Comparison of ENCODE assay signal across 8 cellular contexts in the genomic region with DNA sequence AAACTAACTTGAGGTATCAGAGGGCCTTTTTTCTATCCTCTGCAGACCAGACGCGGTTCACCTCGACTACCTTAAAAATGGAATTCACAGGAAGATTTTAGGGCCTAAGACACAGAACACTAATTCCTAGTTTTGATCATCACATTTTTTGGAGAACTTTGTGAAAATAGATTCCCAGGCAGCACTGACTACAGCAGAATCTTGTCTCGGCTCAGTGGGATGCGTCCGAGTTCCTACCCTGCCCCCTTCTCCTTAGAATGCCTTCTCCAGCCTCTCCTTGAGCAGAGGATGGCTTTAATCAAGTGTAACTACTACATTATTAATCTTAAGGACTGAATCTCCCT. TPM values are rescaled to one million over a fixed set of nuclear protein-coding genes. Genes with fewer than 3 reads are reported as not detected.
DNase-seq lines count a peak whose midpoint lies in the region; ATAC-seq and TF ChIP-seq lines count a peak whose summit lies in the region.

No MANE protein-coding gene starts in this region.

- no peak for DNase-seq in GM23338 (ENCODE audit: low spot score)
- DNase-seq in foreskin fibroblast = no peak
- no peak for DNase-seq in pons (ENCODE audit: low spot score)
- no peak for DNase-seq in stimulated activated CD4-positive, alpha-beta T cell treated with anti-CD3 and anti-CD28 coated beads, Interleukin-1b, Interleukin-23, amount 100 ng/mL, for 48 hours

- peak overlapping the region; percentile 62 for H3K4me2 ChIP-seq in GM23338

- H3K9ac ChIP-seq in skeletal muscle tissue (ENCODE audit: low read depth in 1 of 3, low read length in 3 of 3) = peak overlapping the region in 2 of 3 donors; percentile 35 to 91

- peaks cover 9% of the 10 kb centered on the region for H3K4me1 Mint-ChIP-seq in GM23338

- ATAC-seq in GM23338 (no peak), HG03159 (IDR thresholded peaks at IDR 0.05; ENCODE audit: unreplicated experiment) (no peak), GM21619 (IDR thresholded peaks at IDR 0.05; ENCODE audit: unreplicated experiment) (no peak)

- H2AFZ ChIP-seq in GM23338 = no peak overlapping the region

- H3K27me3 ChIP-seq in GM23338 (ENCODE audit: insufficient read depth) (no peaks in the 10 kb centered on the region), skeletal muscle tissue (ENCODE audit: control insufficient read depth in 3 of 3, insufficient read depth in 3 of 3, low read length in 3 of 3) (peaks cover 0 to 4% (median 0%) of the 10 kb centered on the region in 3 donors)

- no peaks in the 10 kb centered on the region for H3K36me3 ChIP-seq in GM23338 (ENCODE audit: insufficient read depth)
- H3K36me3 ChIP-seq in skeletal muscle tissue (ENCODE audit: control insufficient read depth in 3 of 3, insufficient read depth in 3 of 3, low read length in 3 of 3) = no peaks in the 10 kb centered on the region

- no peaks in the 10 kb centered on the region for H3K9me3 ChIP-seq in skeletal muscle tissue (ENCODE audit: control insufficient read depth in 3 of 3, low read length in 3 of 3)

- TF ChIP-seq CTCF in GM23338 (conservative IDR thresholded peaks at IDR 0.05; ENCODE audit: low read depth in 2 of 2) = no peak
- TF ChIP-seq CTCF in WI38 (IDR thresholded peaks at IDR 0.05; ENCODE audit: low read depth, low read length) = no peak
- TF ChIP-seq CTCF in foreskin fibroblast (IDR thresholded peaks at IDR 0.05; ENCODE audit: low read depth, low read length) = no peak

- peak overlapping the region; percentile 88 for H3K27ac Mint-ChIP-seq in GM23338

- H3K4me3 ChIP-seq in GM23338 = peak overlapping the region; percentile 76
- peak overlapping the region; percentile 63 for H3K4me3 ChIP-seq in WI38 (ENCODE audit: low read depth, low read length)
- peak overlapping the region; percentile 73 to 82 for H3K4me3 ChIP-seq in foreskin fibroblast (ENCODE audit: low read depth in 1 of 2, low read length in 2 of 2)
- peak overlapping the region; percentile 77 to 95 (median 95) for H3K4me3 ChIP-seq in skeletal muscle tissue (ENCODE audit: low read length in 3 of 3)

- H3K9me2 ChIP-seq in GM23338 (ENCODE audit: insufficient read depth) = no peaks in the 10 kb centered on the region

- peaks cover 13% of the 10 kb centered on the region for H3K27me3 Mint-ChIP-seq in GM23338 (ENCODE audit: insufficient read depth, low read depth, poor library complexity)

- H3K9me3 Mint-ChIP-seq in GM23338 = peaks cover 19% of the 10 kb centered on the region; the same call in 2 of the 3 replicates

- no peaks in the 10 kb centered on the region for H4K20me1 ChIP-seq in GM23338 (replicated peaks; ENCODE audit: insufficient read depth)

- H3K27ac ChIP-seq in GM23338 (ENCODE audit: low read depth) (peak overlapping the region; percentile 43; the same call in 1 of the 2 replicates), skeletal muscle tissue (ENCODE audit: low read depth, low read length) (peak overlapping the region; percentile 89)

- H3K36me3 Mint-ChIP-seq in GM23338 (ENCODE audit: low read depth) = peaks cover 12% of the 10 kb centered on the region

- H3F3A ChIP-seq in GM23338 (replicated peaks; ENCODE audit: low read depth) = peaks cover 5% of the 10 kb centered on the region; the same call in 1 of the 2 replicates

- H3K4me1 ChIP-seq in GM23338 (ENCODE audit: insufficient read depth) = peaks cover 3% of the 10 kb centered on the region; the same call in 1 of the 2 replicates
- H3K4me1 ChIP-seq in skeletal muscle tissue (ENCODE audit: control insufficient read depth in 3 of 3, insufficient read depth in 3 of 3, low read length in 3 of 3) = peaks cover 0 to 4% (median 0%) of the 10 kb centered on the region in 3 donors

- H3K79me2 ChIP-seq in GM23338 (replicated peaks; ENCODE audit: insufficient read depth) = no peaks in the 10 kb centered on the region

- H3K4me3 Mint-ChIP-seq in GM23338 = peak overlapping the region; percentile 90

TF ChIP-seq in GM23338, 12 proteins besides CTCF, POLR2A, EP300 and RAD21 (continues in another document):
- no peak for TF ChIP-seq EZH2phosphoT487 (IDR thresholded peaks at IDR 0.05; ENCODE audit: unreplicated experiment)
- TF ChIP-seq NANOG (IDR thresholded peaks at IDR 0.05; ENCODE audit: borderline replicate concordance) = no peak
- no peak for TF ChIP-seq ZNF114 (CRISPR knock-in tag; IDR thresholded peaks at IDR 0.05)
- TF ChIP-seq, protein P1, sequence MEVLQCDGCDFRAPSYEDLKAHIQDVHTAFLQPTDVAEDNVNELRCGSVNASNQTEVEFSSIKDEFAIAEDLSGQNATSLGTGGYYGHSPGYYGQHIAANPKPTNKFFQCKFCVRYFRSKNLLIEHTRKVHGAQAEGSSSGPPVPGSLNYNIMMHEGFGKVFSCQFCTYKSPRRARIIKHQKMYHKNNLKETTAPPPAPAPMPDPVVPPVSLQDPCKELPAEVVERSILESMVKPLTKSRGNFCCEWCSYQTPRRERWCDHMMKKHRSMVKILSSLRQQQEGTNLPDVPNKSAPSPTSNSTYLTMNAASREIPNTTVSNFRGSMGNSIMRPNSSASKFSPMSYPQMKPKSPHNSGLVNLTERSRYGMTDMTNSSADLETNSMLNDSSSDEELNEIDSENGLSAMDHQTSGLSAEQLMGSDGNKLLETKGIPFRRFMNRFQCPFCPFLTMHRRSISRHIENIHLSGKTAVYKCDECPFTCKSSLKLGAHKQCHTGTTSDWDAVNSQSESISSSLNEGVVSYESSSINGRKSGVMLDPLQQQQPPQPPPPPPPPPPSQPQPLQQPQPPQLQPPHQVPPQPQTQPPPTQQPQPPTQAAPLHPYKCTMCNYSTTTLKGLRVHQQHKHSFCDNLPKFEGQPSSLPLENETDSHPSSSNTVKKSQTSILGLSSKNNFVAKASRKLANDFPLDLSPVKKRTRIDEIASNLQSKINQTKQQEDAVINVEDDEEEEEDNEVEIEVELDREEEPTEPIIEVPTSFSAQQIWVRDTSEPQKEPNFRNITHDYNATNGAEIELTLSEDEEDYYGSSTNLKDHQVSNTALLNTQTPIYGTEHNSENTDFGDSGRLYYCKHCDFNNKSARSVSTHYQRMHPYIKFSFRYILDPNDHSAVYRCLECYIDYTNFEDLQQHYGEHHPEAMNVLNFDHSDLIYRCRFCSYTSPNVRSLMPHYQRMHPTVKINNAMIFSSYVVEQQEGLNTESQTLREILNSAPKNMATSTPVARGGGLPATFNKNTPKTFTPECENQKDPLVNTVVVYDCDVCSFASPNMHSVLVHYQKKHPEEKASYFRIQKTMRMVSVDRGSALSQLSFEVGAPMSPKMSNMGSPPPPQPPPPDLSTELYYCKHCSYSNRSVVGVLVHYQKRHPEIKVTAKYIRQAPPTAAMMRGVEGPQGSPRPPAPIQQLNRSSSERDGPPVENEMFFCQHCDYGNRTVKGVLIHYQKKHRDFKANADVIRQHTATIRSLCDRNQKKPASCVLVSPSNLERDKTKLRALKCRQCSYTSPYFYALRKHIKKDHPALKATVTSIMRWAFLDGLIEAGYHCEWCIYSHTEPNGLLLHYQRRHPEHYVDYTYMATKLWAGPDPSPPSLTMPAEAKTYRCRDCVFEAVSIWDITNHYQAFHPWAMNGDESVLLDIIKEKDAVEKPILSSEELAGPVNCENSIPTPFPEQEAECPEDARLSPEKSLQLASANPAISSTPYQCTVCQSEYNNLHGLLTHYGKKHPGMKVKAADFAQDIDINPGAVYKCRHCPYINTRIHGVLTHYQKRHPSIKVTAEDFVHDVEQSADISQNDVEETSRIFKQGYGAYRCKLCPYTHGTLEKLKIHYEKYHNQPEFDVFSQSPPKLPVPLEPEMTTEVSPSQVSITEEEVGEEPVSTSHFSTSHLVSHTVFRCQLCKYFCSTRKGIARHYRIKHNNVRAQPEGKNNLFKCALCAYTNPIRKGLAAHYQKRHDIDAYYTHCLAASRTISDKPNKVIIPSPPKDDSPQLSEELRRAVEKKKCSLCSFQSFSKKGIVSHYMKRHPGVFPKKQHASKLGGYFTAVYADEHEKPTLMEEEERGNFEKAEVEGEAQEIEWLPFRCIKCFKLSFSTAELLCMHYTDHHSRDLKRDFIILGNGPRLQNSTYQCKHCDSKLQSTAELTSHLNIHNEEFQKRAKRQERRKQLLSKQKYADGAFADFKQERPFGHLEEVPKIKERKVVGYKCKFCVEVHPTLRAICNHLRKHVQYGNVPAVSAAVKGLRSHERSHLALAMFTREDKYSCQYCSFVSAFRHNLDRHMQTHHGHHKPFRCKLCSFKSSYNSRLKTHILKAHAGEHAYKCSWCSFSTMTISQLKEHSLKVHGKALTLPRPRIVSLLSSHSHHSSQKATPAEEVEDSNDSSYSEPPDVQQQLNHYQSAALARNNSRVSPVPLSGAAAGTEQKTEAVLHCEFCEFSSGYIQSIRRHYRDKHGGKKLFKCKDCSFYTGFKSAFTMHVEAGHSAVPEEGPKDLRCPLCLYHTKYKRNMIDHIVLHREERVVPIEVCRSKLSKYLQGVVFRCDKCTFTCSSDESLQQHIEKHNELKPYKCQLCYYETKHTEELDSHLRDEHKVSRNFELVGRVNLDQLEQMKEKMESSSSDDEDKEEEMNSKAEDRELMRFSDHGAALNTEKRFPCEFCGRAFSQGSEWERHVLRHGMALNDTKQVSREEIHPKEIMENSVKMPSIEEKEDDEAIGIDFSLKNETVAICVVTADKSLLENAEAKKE (CRISPR knock-in tag; IDR thresholded peaks at IDR 0.05) = no peak
- TF ChIP-seq CREB1 (CRISPR knock-in tag; IDR thresholded peaks at IDR 0.05; ENCODE audit: low read depth) = no peak
- no peak for TF ChIP-seq POLR2AphosphoS5 (IDR thresholded peaks at IDR 0.05; ENCODE audit: low read depth)

RNA-seq across cellular contexts. Expression of gene TERC, which starts 0.4 kb away (rescaled TPM):
- total RNA-seq in GM23338 (2014; rRNA removed; shearing (Covaris generic)) = 206 and 432 TPM in 2 replicates
- 1.7 and 2.4 TPM in 2 replicates for polyA plus RNA-seq in GM23338 (2016; fragmentation: Nextera tagmentation; extraction: Ambion mirVana)
- 104 TPM for total RNA-seq in skeletal muscle tissue

RNA-seq across cellular contexts. Expression of gene ACTRT3, which starts 4.1 kb away (rescaled TPM):
- total RNA-seq in GM23338 (2014; rRNA removed; shearing (Covaris generic)) = 5.2 and 6.4 TPM in 2 replicates
- 2.0 and 2.9 TPM in 2 replicates for polyA plus RNA-seq in GM23338 (2016; fragmentation: Nextera tagmentation; extraction: Ambion mirVana)
- total RNA-seq in skeletal muscle tissue = 1.6 TPM

RNA-seq across cellular contexts. Expression of gene MYNN, which starts 7.9 kb away (rescaled TPM):
- 19.4 and 20.6 TPM in 2 replicates for total RNA-seq in GM23338 (2014; rRNA removed; shearing (Covaris generic))
- 10.8 and 14.2 TPM in 2 replicates for polyA plus RNA-seq in GM23338 (2016; fragmentation: Nextera tagmentation; extraction: Ambion mirVana)
- 20.4 TPM for total RNA-seq in skeletal muscle tissue

RNA-seq across cellular contexts. Expression of gene LRRIQ4, which starts 47.4 kb away (rescaled TPM):
- total RNA-seq in GM23338 (2014; rRNA removed; shearing (Covaris generic)) = not detected in 2 replicates
- polyA plus RNA-seq in GM23338 (2016; fragmentation: Nextera tagmentation; extraction: Ambion mirVana) = 0.29 TPM in 1 of 2 replicates, not detected in the other
- not detected for total RNA-seq in skeletal muscle tissue

RNA-seq across cellular contexts. Expression of gene LRRC34, which starts 47.5 kb away (rescaled TPM):
- 15.7 and 19.6 TPM in 2 replicates for total RNA-seq in GM23338 (2014; rRNA removed; shearing (Covaris generic))
- polyA plus RNA-seq in GM23338 (2016; fragmentation: Nextera tagmentation; extraction: Ambion mirVana) = 9.1 and 12.8 TPM in 2 replicates
- total RNA-seq in skeletal muscle tissue = 3.1 TPM
